In genomic region chr5:50922134-50922941, GRCh38 we compare ENCODE assay signal across 7 cellular contexts.
A peak's percentile ranks its signal among the peaks of the same experiment; 100 is the strongest.
DNase-seq lines count a peak whose midpoint lies in the region; ATAC-seq, FAIRE-seq and TF ChIP-seq lines count a peak whose summit lies in the region.
"Not testable (repeated sequence)": the region's sequence is repeated elsewhere in the genome, so short reads cannot be mapped to it uniquely, and the experiment has no call there.

No MANE protein-coding gene starts in this region.

- not testable (repeated sequence) for H3K36me3 ChIP-seq in H7 (replicated peaks; ENCODE audit: control insufficient read depth, insufficient read depth, low read length); right atrium auricular region; pancreas

- peak; percentile 32; the same call in 1 of the 3 replicates for TF ChIP-seq CTCF in GM12872 (IDR thresholded peaks at IDR 0.05; ENCODE audit: insufficient read depth, low read depth, low read length)
- peak; percentile 80 for TF ChIP-seq CTCF in VCaP (conservative IDR thresholded peaks at IDR 0.05)
- peak; percentile 17 for TF ChIP-seq CTCF in cardiac fibroblast (IDR thresholded peaks at IDR 0.05; ENCODE audit: low read depth, low read length)
- peak; percentile 19 to 57 for TF ChIP-seq CTCF in right atrium auricular region (IDR thresholded peaks at IDR 0.05)
- TF ChIP-seq CTCF in pancreas (IDR thresholded peaks at IDR 0.05) = peak in 3 of 4 donors; percentile 19 to 34 (median 23)

- peak overlapping the region; percentile 90 for H3K27ac ChIP-seq in VCaP
- not testable (repeated sequence) for H3K27ac ChIP-seq in right atrium auricular region, pancreas

- not testable (repeated sequence) for FAIRE-seq in pancreas (lab: Jason Lieb, UNC)

- 70 to 71% methylated on average over 37 of the region's 37 CpGs for WGBS in pancreas, 2 donors

- not testable (repeated sequence) for H3K4me3 ChIP-seq in H7 (ENCODE audit: insufficient read depth, low read depth, low read length); cardiac fibroblast (replicated peaks in 1 of 2; ENCODE audit: low read depth in 2 of 2, low read length in 2 of 2); pancreas
- H3K4me3 ChIP-seq in right atrium auricular region = peak overlapping the region in 1 of 2 donors; percentile 6

- not testable (repeated sequence) for H3K4me1 ChIP-seq in right atrium auricular region, pancreas

- peak in 3 of 4 donors; percentile 55 to 65 (median 55) for ATAC-seq in pancreas

- intact Hi-C loops in pancreas (cut with DNase I) = not testable (repeated sequence)

- not testable (repeated sequence) for H3K9me3 ChIP-seq in right atrium auricular region, pancreas

- DNase-seq in H7 = peak; percentile 89
- DNase-seq in HuH-7.5 (ENCODE audit: low spot score) = peak; percentile 59
- DNase-seq in cardiac fibroblast (ENCODE audit: low read depth in 2 of 2); right atrium auricular region (ENCODE audit: low spot score): not testable (repeated sequence)
- DNase-seq in pancreas = peak in 1 of 6 donors; percentile 68

- not testable (repeated sequence) for H3K27me3 ChIP-seq in H7 (ENCODE audit: control insufficient read depth, insufficient read depth, low read length); right atrium auricular region; pancreas

Comparison
In these comparisons a context has a peak if more than half of its experiments do, and no peak if none do; other contexts are left out.
1. CTCF ChIP-seq: peak in every context shown above with its lines; median percentile 80 in VCaP; 38 in right atrium auricular region; 32 in GM12872; 23 in pancreas; 17 in cardiac fibroblast.